Comparison of ENCODE assay signal across 8 cellular contexts in the genomic region with DNA sequence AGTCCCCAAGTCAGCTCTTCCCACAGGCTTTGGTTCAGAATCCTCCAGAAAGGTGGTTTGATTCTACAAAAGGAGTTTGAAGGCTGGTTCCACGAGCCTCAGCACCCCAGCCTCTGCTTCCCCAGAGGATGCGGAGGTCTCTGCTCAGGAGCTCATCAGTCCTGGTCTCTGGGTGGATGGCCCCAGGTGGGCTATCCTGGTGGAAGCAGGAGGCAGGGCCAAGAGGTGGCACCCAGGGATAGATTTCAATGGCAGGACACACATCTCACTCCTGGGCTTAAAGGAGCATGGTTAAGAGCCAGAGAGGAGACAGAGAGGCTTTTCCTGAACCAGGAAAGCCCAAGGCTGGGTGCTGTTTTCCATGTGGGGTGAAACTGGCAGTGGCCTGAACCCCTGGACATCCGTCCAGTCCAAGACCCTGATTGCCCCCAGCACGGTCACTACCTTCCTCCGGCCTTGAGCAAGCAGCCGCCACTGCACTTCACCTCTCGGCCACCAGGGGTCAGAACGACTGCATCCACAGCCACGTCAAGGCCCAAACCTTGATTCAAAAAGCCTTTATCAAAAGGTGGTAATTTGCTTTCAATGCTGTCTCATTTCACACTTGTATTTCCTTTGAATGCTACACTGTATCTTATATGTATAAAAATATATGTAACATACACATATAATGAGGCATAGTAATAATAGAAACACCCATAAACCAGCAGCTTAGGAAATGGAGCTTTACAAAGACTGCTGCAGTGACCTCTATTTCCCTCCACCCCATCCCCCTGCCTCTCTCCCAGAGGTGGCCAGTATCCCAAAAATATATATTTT. TPM values are rescaled to one million over a fixed set of nuclear protein-coding genes. Genes with fewer than 3 reads are reported as not detected.
A peak's percentile ranks its signal among the peaks of the same experiment; 100 is the strongest.
DNase-seq lines count a peak whose midpoint lies in the region; ATAC-seq lines count a peak whose summit lies in the region.

No MANE protein-coding gene starts in this region.

- peak; percentile 85 for ATAC-seq in activated CD8-positive, alpha-beta T cell treated with anti-CD3 and anti-CD28 coated beads, Interleukin-2, amount 10 ng/mL, durations not matched to agents 7 days and 5 days

- H3K36me3 Mint-ChIP-seq in activated CD8-positive, alpha-beta T cell treated with anti-CD3 and anti-CD28 coated beads, Interleukin-2, amount 10 ng/mL, durations not matched to agents 7 days and 5 days (ENCODE audit: low read depth), result no peaks in the 10 kb centered on the region

- H3K9me3 Mint-ChIP-seq in activated CD8-positive, alpha-beta T cell treated with anti-CD3 and anti-CD28 coated beads, Interleukin-2, amount 10 ng/mL, durations not matched to agents 7 days and 5 days (ENCODE audit: insufficient read depth), result no peaks in the 10 kb centered on the region

- no peak overlapping the region for H3K4me3 Mint-ChIP-seq in activated CD8-positive, alpha-beta T cell treated with anti-CD3 and anti-CD28 coated beads, Interleukin-2, amount 10 ng/mL, durations not matched to agents 7 days and 5 days

- H3K27me3 Mint-ChIP-seq in activated CD8-positive, alpha-beta T cell treated with anti-CD3 and anti-CD28 coated beads, Interleukin-2, amount 10 ng/mL, durations not matched to agents 7 days and 5 days (ENCODE audit: low read depth), result peaks cover 11% of the 10 kb centered on the region

- no peak overlapping the region for H3K27ac Mint-ChIP-seq in activated CD8-positive, alpha-beta T cell treated with anti-CD3 and anti-CD28 coated beads, Interleukin-2, amount 10 ng/mL, durations not matched to agents 7 days and 5 days

- POLR2A ChIA-PET in activated CD8-positive, alpha-beta T cell treated with anti-CD3 and anti-CD28 coated beads, Interleukin-2, amount 10 ng/mL, durations not matched to agents 7 days and 5 days (lab: Charles Lee), result no interaction called here

- CTCF ChIA-PET in activated CD8-positive, alpha-beta T cell treated with anti-CD3 and anti-CD28 coated beads, Interleukin-2, amount 10 ng/mL, durations not matched to agents 7 days and 5 days (lab: Charles Lee), result interaction anchor here (0.6 to 8.9 kb wide), 34 partner anchors 11 to 327 kb away, joined by 3 to 212 read pairs (median 3); a partner anchor contains a TSS

- DNase-seq in AG08395 (ENCODE audit: low spot score) (peak; percentile 61), GM19238 (ENCODE audit: insufficient read length, low spot score) (peak; percentile 62), NCI-H460 (ENCODE audit: extremely low read depth, low read depth) (peak; percentile 48), ecto neural progenitor cell (ENCODE audit: low spot score) (peak; percentile 85), medulla oblongata (ENCODE audit: extremely low spot score) (peak; percentile 80), NCI-H128 (lab: John Stamatoyannopoulos, UW; ENCODE audit: unreplicated experiment) (no peak)
- DNase-seq in activated CD8-positive, alpha-beta T cell treated with anti-CD3 and anti-CD28 coated beads, Interleukin-2, amount 10 ng/mL, durations not matched to agents 7 days and 5 days, result peak; percentile 90
- DNase-seq in stimulated activated CD8-positive, alpha-beta memory T cell treated with anti-CD3 and anti-CD28 coated beads, Interleukin-15, amount 100 ng/mL, for 24 hours (ENCODE audit: low read depth), result peak; percentile 77

- H3K4me1 Mint-ChIP-seq in activated CD8-positive, alpha-beta T cell treated with anti-CD3 and anti-CD28 coated beads, Interleukin-2, amount 10 ng/mL, durations not matched to agents 7 days and 5 days (ENCODE audit: low read depth), result peaks cover 7% of the 10 kb centered on the region

RNA-seq across cellular contexts. Expression of a gene that starts 19.3 kb away (rescaled TPM):
- total RNA-seq in NCI-H460 (2014; rRNA removed; shearing (Covaris generic)), result not detected in 2 replicates
- not detected in 2 replicates for polyA plus RNA-seq in NCI-H460 (2014; cell fraction: nucleus; rRNA removed)
- total RNA-seq in activated CD8-positive, alpha-beta T cell treated with anti-CD3 and anti-CD28 coated beads, Interleukin-2, amount 10 ng/mL, durations not matched to agents 7 days and 5 days, result 10 to 100 TPM; 22.5 to 24.3 TPM

RNA-seq across cellular contexts. Expression of a gene that starts 32.6 kb away (rescaled TPM):
- not detected in 2 replicates for total RNA-seq in NCI-H460 (2014; rRNA removed; shearing (Covaris generic))
- not detected in 2 replicates for polyA plus RNA-seq in NCI-H460 (2014; cell fraction: nucleus; rRNA removed)
- total RNA-seq in activated CD8-positive, alpha-beta T cell treated with anti-CD3 and anti-CD28 coated beads, Interleukin-2, amount 10 ng/mL, durations not matched to agents 7 days and 5 days, result under 1 TPM in 1 of 2 experiments, not detected in 1; 0.24 TPM

RNA-seq across cellular contexts. Expression of a gene that starts 46.9 kb away (rescaled TPM):
- not detected in 2 replicates for total RNA-seq in NCI-H460 (2014; rRNA removed; shearing (Covaris generic))
- polyA plus RNA-seq in NCI-H460 (2014; cell fraction: nucleus; rRNA removed), result not detected in 2 replicates
- under 1 TPM; 0.16 to 0.37 TPM for total RNA-seq in activated CD8-positive, alpha-beta T cell treated with anti-CD3 and anti-CD28 coated beads, Interleukin-2, amount 10 ng/mL, durations not matched to agents 7 days and 5 days

Comparison
In these comparisons a context has a peak if more than half of its experiments do, and no peak if none do; other contexts are left out.
1. RNA of a gene that starts 19.3 kb away (total RNA-seq): 22.5 to 24.3 TPM in activated CD8-positive, alpha-beta T cell treated with anti-CD3 and anti-CD28 coated beads, Interleukin-2, amount 10 ng/mL, durations not matched to agents 7 days and 5 days; not detected in NCI-H460; every median in the first group is over 10 times any median in the second.